1 cellular context compared by ENCODE assay signal in the genomic region with DNA sequence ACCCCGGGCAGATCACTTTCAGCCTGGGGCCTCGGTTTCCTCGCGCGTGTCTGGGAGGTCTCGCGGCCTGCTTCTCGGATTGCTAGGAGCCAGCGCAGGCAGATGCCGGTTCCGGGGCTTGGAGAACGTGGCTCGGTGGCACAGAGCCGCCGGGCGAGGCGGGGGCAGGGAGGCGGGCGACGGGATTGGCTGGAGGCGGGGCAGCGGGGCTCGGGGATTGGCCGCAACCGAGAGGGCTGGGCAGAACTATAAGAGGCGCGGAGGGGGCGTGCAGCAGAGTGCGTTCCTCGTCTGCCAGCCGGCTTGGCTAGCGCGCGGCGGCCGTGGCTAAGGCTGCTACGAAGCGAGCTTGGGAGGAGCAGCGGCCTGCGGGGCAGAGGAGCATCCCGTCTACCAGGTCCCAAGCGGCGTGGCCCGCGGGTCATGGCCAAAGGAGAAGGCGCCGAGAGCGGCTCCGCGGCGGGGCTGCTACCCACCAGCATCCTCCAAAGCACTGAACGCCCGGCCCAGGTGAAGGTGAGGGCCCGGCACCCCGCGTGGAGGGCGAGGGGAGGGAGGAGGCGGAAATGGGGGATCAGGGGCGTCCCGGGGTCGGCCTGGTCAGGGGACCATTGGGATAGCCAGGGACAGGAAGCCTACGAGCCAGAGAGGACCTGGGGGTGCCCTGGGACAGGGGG.
A peak's percentile ranks its signal among the peaks of the same experiment; 100 is the strongest.
TF ChIP-seq lines count a peak whose summit lies in the region.

Gene MFSD2A, plus strand, starts transcription at position 276 of the 677 bp plus-strand sequence. Its CDS starts 148 bp downstream, at position 424.

TF ChIP-seq in K562, 482 proteins besides CTCF, POLR2A, EP300 and RAD21 (continued from another document):
- peak; percentile 79; the same call in 1 of the 2 replicates for TF ChIP-seq ZBTB33 (CRISPR knock-in tag; IDR thresholded peaks at IDR 0.05)
